26 cellular contexts compared by ENCODE assay signal in genomic region chr13:111319521-111319920, GRCh38. TPM values are rescaled to one million over a fixed set of nuclear protein-coding genes. Genes with fewer than 3 reads are reported as not detected.
"Had no signal": no experiment of that assay in that cellular context is flagged by ENCODE, and none has a peak within 500 bp of the region (broad histone marks: within the 10 kb centered on the region; RNA-seq: fewer than 3 reads in every experiment).

No MANE protein-coding gene starts in this region.

- H3K9me3 ChIP-seq: esophagus squamous epithelium, gastroesophageal sphincter, left ventricle myocardium inferior, neutrophil, right atrium auricular region, testis, tibial nerve had no signal

- H3K36me3 ChIP-seq: neutrophil had no signal

- DNase-seq: cerebellar nuclear complex; effector memory CD8-positive, alpha-beta T cell; esophagus squamous epithelium; foreskin fibroblast; immature natural killer cell; left cardiac atrium; left ventricle myocardium inferior; mesendoderm; naive B cell; small intestine; stimulated activated CD4-positive, alpha-beta T cell treated with anti-CD3 and anti-CD28 coated beads, Interleukin-4, amount 100 ng/mL, for 1 hour; stimulated activated CD8-positive, alpha-beta memory T cell treated with anti-CD3 and anti-CD28 coated beads, Interleukin-4, amount 100 ng/mL, for 48 hours; testis had no signal

- H3K4me3 ChIP-seq: esophagus squamous epithelium, gastroesophageal sphincter, left ventricle myocardium inferior, lung, right atrium auricular region, testis, tibial nerve had no signal

- ATAC-seq: effector memory CD8-positive, alpha-beta T cell; left cardiac atrium; stimulated activated memory B cell treated with anti-CD40 and anti-IgM and Interleukin-4, amounts not matched to agents 10 μg/mL and 1 μg/mL and 100 μg/mL, for 72 hours had no signal

- H3K27ac Mint-ChIP-seq: dendritic cell treated with granulocyte-macrophage colony-stimulating factor and Interleukin-4, amounts not matched to agents 40 ng/mL and 50 ng/mL, for 4 days; effector memory CD8-positive, alpha-beta T cell; nephron; stimulated activated memory B cell treated with anti-CD40 and anti-IgM and Interleukin-4, amounts not matched to agents 10 μg/mL and 1 μg/mL and 100 μg/mL, for 72 hours; stimulated activated naive CD8-positive, alpha-beta T cell treated with anti-CD3 and anti-CD28 coated beads, Interleukin-15, Interleukin-2, amounts not matched to agents 100 ng/mL and 50 ng/mL, for 24 hours had no signal

- H3K27ac ChIP-seq: esophagus squamous epithelium, gastroesophageal sphincter, left ventricle myocardium inferior, neutrophil, right atrium auricular region, testis, tibial nerve had no signal

- H3K27me3 Mint-ChIP-seq: dendritic cell treated with granulocyte-macrophage colony-stimulating factor and Interleukin-4, amounts not matched to agents 40 ng/mL and 50 ng/mL, for 4 days; naive B cell; stimulated activated memory B cell treated with anti-CD40 and anti-IgM and Interleukin-4, amounts not matched to agents 10 μg/mL and 1 μg/mL and 100 μg/mL, for 72 hours; stimulated activated naive CD8-positive, alpha-beta T cell treated with anti-CD3 and anti-CD28 coated beads, Interleukin-15, Interleukin-2, amounts not matched to agents 100 ng/mL and 50 ng/mL, for 24 hours had no signal

- H3K9me3 Mint-ChIP-seq: dendritic cell treated with granulocyte-macrophage colony-stimulating factor and Interleukin-4, amounts not matched to agents 40 ng/mL and 50 ng/mL, for 4 days; effector memory CD8-positive, alpha-beta T cell; immature natural killer cell; nephron; stimulated activated naive CD8-positive, alpha-beta T cell treated with anti-CD3 and anti-CD28 coated beads, Interleukin-15, Interleukin-2, amounts not matched to agents 100 ng/mL and 50 ng/mL, for 24 hours had no signal

- H3K4me3 Mint-ChIP-seq: dendritic cell treated with granulocyte-macrophage colony-stimulating factor and Interleukin-4, amounts not matched to agents 40 ng/mL and 50 ng/mL, for 4 days; effector memory CD8-positive, alpha-beta T cell; immature natural killer cell; naive B cell; nephron; stimulated activated memory B cell treated with anti-CD40 and anti-IgM and Interleukin-4, amounts not matched to agents 10 μg/mL and 1 μg/mL and 100 μg/mL, for 72 hours; stimulated activated naive CD8-positive, alpha-beta T cell treated with anti-CD3 and anti-CD28 coated beads, Interleukin-15, Interleukin-2, amounts not matched to agents 100 ng/mL and 50 ng/mL, for 24 hours had no signal

- H3K4me1 ChIP-seq: esophagus squamous epithelium, gastroesophageal sphincter, left ventricle myocardium inferior, right atrium auricular region, testis had no signal

- H3K27me3 ChIP-seq: esophagus squamous epithelium, gastroesophageal sphincter, right atrium auricular region, testis, tibial nerve had no signal

- H3K4me1 Mint-ChIP-seq: stimulated activated memory B cell treated with anti-CD40 and anti-IgM and Interleukin-4, amounts not matched to agents 10 μg/mL and 1 μg/mL and 100 μg/mL, for 72 hours had no signal

RNA-seq across cellular contexts. Expression of gene TEX29, which starts 0.9 kb away (rescaled TPM):
- total RNA-seq: epithelial cell of proximal tubule, esophagus squamous epithelium, kidney, left ventricle myocardium inferior, right atrium auricular region, subcutaneous adipose tissue, urinary bladder had no signal
